In the genomic region with DNA sequence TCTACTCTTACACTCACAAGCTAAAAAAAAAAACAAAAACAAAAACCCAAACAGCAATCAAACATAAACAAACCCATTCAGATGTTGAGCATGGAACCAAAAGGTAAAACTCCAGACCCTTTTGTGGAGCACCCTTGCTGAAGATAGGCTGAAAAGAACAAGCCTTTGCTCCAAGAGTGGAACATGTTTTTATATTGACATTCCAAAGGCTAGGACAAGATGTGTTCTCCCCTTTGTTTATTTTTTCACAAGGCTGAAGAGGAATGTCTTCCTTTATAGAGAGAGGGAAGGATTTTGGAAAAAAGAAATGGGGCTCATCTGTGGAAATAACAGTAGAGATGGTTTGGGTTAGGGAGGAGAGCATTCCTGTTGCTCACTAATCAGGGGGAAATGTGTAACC, we compare ENCODE assay signal across 19 cellular contexts.
"Had no signal": no experiment of that assay in that cellular context is flagged by ENCODE, and none has a peak within 500 bp of the region (broad histone marks: within the 10 kb centered on the region; RNA-seq: fewer than 3 reads in every experiment).

No MANE protein-coding gene starts in this region.

- FAIRE-seq: kidney, small intestine had no signal

- H3K27ac ChIP-seq: epithelial cell of prostate, esophagus muscularis mucosa, gastrocnemius medialis, left ventricle myocardium inferior, lower lobe of right lung, right atrium auricular region, stomach, upper lobe of left lung, uterus had no signal

- H3K4me3 Mint-ChIP-seq: natural killer cell treated with Interleukin-12 subunit alpha and Interleukin-12 subunit beta and Interleukin-15 and Interleukin-18, amount 100 ng/mL, for 72 hours had no signal

- H3K27me3 ChIP-seq: esophagus muscularis mucosa, gastrocnemius medialis, right atrium auricular region, stomach, tibial artery, upper lobe of left lung, uterus had no signal

- H3K4me1 ChIP-seq: gastrocnemius medialis, left ventricle myocardium inferior, right atrium auricular region, stomach, uterus had no signal

- H3K4me3 ChIP-seq: esophagus muscularis mucosa, gastrocnemius medialis, left ventricle myocardium inferior, lower lobe of right lung, right atrium auricular region, stomach, tibial artery, upper lobe of left lung, uterus had no signal

- ATAC-seq: gastrocnemius medialis; left cardiac atrium; natural killer cell treated with Interleukin-12 subunit alpha and Interleukin-12 subunit beta and Interleukin-15 and Interleukin-18, amount 100 ng/mL, for 72 hours had no signal

- H3K9me3 ChIP-seq: esophagus muscularis mucosa, gastrocnemius medialis, left ventricle myocardium inferior, lower lobe of right lung, right atrium auricular region, stomach, tibial artery, upper lobe of left lung, uterus had no signal

- H3K27ac Mint-ChIP-seq: natural killer cell treated with Interleukin-12 subunit alpha and Interleukin-12 subunit beta and Interleukin-15 and Interleukin-18, amount 100 ng/mL, for 72 hours had no signal

- H3K36me3 Mint-ChIP-seq: natural killer cell treated with Interleukin-12 subunit alpha and Interleukin-12 subunit beta and Interleukin-15 and Interleukin-18, amount 100 ng/mL, for 72 hours had no signal

- H3K36me3 ChIP-seq: esophagus muscularis mucosa, gastrocnemius medialis, left ventricle myocardium inferior, lower lobe of right lung, right atrium auricular region, stomach, tibial artery, upper lobe of left lung, uterus had no signal

- DNase-seq: effector memory CD4-positive, alpha-beta T cell; gastrocnemius medialis; glutamatergic neuron; kidney; left cardiac atrium; left ventricle myocardium inferior; lower lobe of right lung; mesenchymal stem cell; small intestine; stimulated activated CD4-positive, alpha-beta T cell treated with anti-CD3 and anti-CD28 coated beads, Interleukin-12 subunit alpha, Interleukin-12 subunit beta, amount 100 ng/mL, for 4 hours; stimulated activated naive CD4-positive, alpha-beta T cell; stomach; tibial artery; upper lobe of left lung; uterus had no signal

- H3K9me3 Mint-ChIP-seq: natural killer cell treated with Interleukin-12 subunit alpha and Interleukin-12 subunit beta and Interleukin-15 and Interleukin-18, amount 100 ng/mL, for 72 hours had no signal
